8 cellular contexts compared by ENCODE assay signal in the genomic region with DNA sequence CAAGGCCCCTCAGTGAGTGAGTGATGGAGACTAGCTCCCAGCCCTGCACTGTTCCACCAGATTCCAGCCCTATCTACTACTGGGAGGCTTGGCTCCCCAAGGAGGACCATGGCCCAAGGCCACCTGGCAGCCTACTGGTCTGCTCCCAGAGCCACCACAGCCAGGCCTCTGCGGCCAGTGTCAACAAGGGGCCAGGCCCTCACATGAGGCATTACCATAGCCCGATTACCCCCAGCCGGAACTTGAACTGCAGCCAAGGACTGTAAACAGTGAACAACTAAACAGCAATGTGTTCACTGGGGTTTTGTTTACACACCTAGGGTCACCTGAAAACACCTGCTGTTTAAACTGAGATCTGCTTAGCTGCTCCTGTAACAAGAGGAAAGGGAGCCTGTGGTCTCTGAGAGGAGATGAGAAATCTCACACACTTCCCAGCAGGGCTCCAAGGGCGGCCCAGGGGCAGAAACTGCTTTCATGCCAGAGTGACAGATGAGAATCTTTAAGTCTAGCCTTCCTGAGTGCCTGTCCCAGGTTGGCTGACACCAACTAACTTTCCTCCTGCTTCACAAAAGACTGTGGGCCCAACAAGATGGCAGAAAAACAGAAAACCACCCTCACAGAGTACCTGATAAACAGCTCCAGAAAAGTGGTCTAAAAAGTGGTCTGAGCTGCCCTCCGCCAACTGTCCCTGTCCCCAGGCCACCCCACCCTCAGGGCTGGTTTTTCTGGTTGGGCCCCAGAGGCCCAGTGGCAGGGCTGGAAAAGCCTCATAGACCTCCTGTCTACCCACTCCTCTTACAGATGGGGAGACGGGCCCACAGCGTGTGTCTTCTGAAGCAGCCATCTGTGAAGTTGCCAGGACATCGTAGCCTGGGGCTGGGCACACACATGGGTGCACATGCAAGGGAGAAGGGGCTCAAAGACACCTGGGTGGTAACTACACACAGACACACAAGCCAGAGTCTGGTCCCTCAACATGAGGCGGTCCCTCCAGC. TPM values are rescaled to one million over a fixed set of nuclear protein-coding genes. Genes with fewer than 3 reads are reported as not detected.
DNase-seq lines count a peak whose midpoint lies in the region; ATAC-seq, FAIRE-seq and TF ChIP-seq lines count a peak whose summit lies in the region.

No MANE protein-coding gene starts in this region.

- H3K79me2 ChIP-seq in H1 (ENCODE audit: control insufficient read depth in 1 of 2, insufficient read depth in 2 of 2, low read length in 2 of 2), result no peaks in the 10 kb centered on the region

- no peak for TF ChIP-seq POLR2A in H1 (IDR thresholded peaks at IDR 0.05; ENCODE audit: control extremely low read depth in 1 of 2, low read depth in 2 of 2, low read length in 2 of 2)

- peaks cover 0 to 4% of the 10 kb centered on the region in 2 experiments for H4K20me1 ChIP-seq in H1 (replicated peaks in 1 of 2; ENCODE audit: control insufficient read depth in 1 of 2, insufficient read depth in 2 of 2, low read length in 2 of 2)

- H3K4ac ChIP-seq in H1 (replicated peaks; ENCODE audit: insufficient read length, low read depth, low read length), result no peak overlapping the region

- WGBS in H1 (ENCODE audit: extremely low coverage in 1 of 2, insufficient coverage in 1 of 2, insufficient read length in 1 of 2, insufficient replicate concordance in 2 of 2, low coverage in 1 of 2, low lambda C conversion rate in 2 of 2, missing lambda C conversion rate in 1 of 2), 2 experiments, result 95% methylated on average over 9 of the region's 9 CpGs; no CpG with 5 or more reads in 1 of the 2 experiments
- 28 to 29% methylated on average over 9 of the region's 9 CpGs for WGBS in pancreas, 2 donors

- CTCF ChIA-PET in H1 (lab: Charles Lee; ENCODE audit: partially characterized antibody), result interaction anchor here (1.0 to 5.1 kb wide), 4 partner anchors 9 to 86 kb away, joined by 3 to 26 read pairs (median 11); no protein-coding TSS in a partner anchor

- H3K14ac ChIP-seq in H1 (ENCODE audit: insufficient read length), result no peak overlapping the region

- H2BK120ac ChIP-seq in H1 (replicated peaks; ENCODE audit: low read depth, low read length), result no peak overlapping the region

- TF ChIP-seq CTCF in H1 (IDR thresholded peaks at IDR 0.05; ENCODE audit: control extremely low read depth in 1 of 3, insufficient read depth in 1 of 3, low read depth in 1 of 3, low read length in 3 of 3) (no peak), pancreas (IDR thresholded peaks at IDR 0.05) (no peak)

- H3K23ac ChIP-seq in H1 (ENCODE audit: insufficient read length), result no peak overlapping the region

- no peak for TF ChIP-seq EP300 in H1 (IDR thresholded peaks at IDR 0.05; ENCODE audit: borderline replicate concordance in 1 of 2, low read depth in 2 of 2, low read length in 2 of 2)

- no peak overlapping the region for H2AFZ ChIP-seq in H1 (ENCODE audit: low read length)

- no peak overlapping the region for H2BK15ac ChIP-seq in H1 (ENCODE audit: low read length)

- H3K27ac ChIP-seq in H1 (ENCODE audit: low read depth, low read length) (no peak overlapping the region), pancreas (peak overlapping the region; percentile 74 to 89 (median 78))

- no peaks in the 10 kb centered on the region; the same call in 1 of the 2 replicates for H3K79me1 ChIP-seq in H1 (ENCODE audit: low read depth, low read length)

- H2BK5ac ChIP-seq in H1 (ENCODE audit: low read depth, low read length), result no peak overlapping the region

- H3K4me2 ChIP-seq in H1 (ENCODE audit: insufficient read depth in 1 of 2, low read depth in 2 of 2, low read length in 2 of 2), result no peak overlapping the region

- FAIRE-seq in H1 (lab: Jason Lieb, UNC) (no peak), pancreas (lab: Jason Lieb, UNC) (no peak)

- no peaks in the 10 kb centered on the region; a peak in 1 of 7 replicates for H3K27me3 ChIP-seq in H1 (replicated peaks in 1 of 4; ENCODE audit: control insufficient read depth in 3 of 4, extremely low read depth in 1 of 4, insufficient read depth in 3 of 4, low read length in 3 of 4)
- H3K27me3 ChIP-seq in pancreas, result no peaks in the 10 kb centered on the region

- H3K4me3 ChIP-seq in H1 (ENCODE audit: extremely low read depth in 1 of 4, insufficient read depth in 2 of 4, low read depth in 3 of 4, low read length in 4 of 4), result no peak overlapping the region
- no peak overlapping the region for H3K4me3 ChIP-seq in pancreas

- H3K9me3 ChIP-seq in H1 (ENCODE audit: insufficient read depth in 2 of 2, low read depth in 1 of 2, low read length in 1 of 2), result no peaks in the 10 kb centered on the region
- no peaks in the 10 kb centered on the region for H3K9me3 ChIP-seq in pancreas

- POLR2A ChIA-PET in H1 (lab: Charles Lee; ENCODE audit: partially characterized antibody), result interaction anchor here (0.6 to 1.7 kb wide), 6 partner anchors 9 to 69 kb away, joined by 3 to 5 read pairs (median 4); no protein-coding TSS in a partner anchor

- H3K23me2 ChIP-seq in H1 (ENCODE audit: low read depth, low read length), result 0 out of 2 replicates have a peak, but pooled peaks cover 2% of the 10 kb centered on the region

- no peak overlapping the region for H3K56ac ChIP-seq in H1 (replicated peaks; ENCODE audit: insufficient read length, low read depth, low read length)

- H2BK20ac ChIP-seq in H1 (ENCODE audit: low read length), result no peak overlapping the region

- H3K36me3 ChIP-seq in H1 (ENCODE audit: control insufficient read depth in 2 of 4, insufficient read depth in 4 of 4, low read length in 3 of 4) (peaks cover 0 to 27% (median 9%) of the 10 kb centered on the region in 4 experiments; a peak in 5 of 8 replicates), pancreas (peaks cover 3 to 74% (median 32%) of the 10 kb centered on the region in 3 donors)

- no peak overlapping the region for H2AK5ac ChIP-seq in H1 (ENCODE audit: low read depth, low read length)

- no peak overlapping the region for H4K5ac ChIP-seq in H1 (ENCODE audit: insufficient read length, low read depth, low read length)

- H4K8ac ChIP-seq in H1 (ENCODE audit: extremely low read depth, insufficient read depth, low read length), result peak overlapping the region; percentile 41; the same call in 1 of the 2 replicates

- peak; percentile 85 to 91 (median 90) for ATAC-seq in pancreas
- ATAC-seq in HG02870 (IDR thresholded peaks at IDR 0.05; ENCODE audit: unreplicated experiment), result no peak
- ATAC-seq in GM18909 (IDR thresholded peaks at IDR 0.05; ENCODE audit: poor library complexity, unreplicated experiment), result no peak
- no peak for ATAC-seq in GM21423 (IDR thresholded peaks at IDR 0.05; ENCODE audit: unreplicated experiment)
- ATAC-seq in HG02623 (IDR thresholded peaks at IDR 0.05; ENCODE audit: unreplicated experiment), result no peak

- intact Hi-C loops in pancreas (cut with DNase I), result no loop called here

- TF ChIP-seq RAD21 in H1 (IDR thresholded peaks at IDR 0.05 in 1 of 2, conservative IDR thresholded peaks at IDR 0.05 in 1 of 2; ENCODE audit: low read depth in 2 of 2, low read length in 2 of 2), result no peak

- H3K4me1 ChIP-seq in H1 (replicated peaks in 1 of 4; ENCODE audit: control insufficient read depth in 3 of 4, insufficient read depth in 4 of 4, low read length in 3 of 4) (peaks cover 0 to 2% (median under 1%) of the 10 kb centered on the region in 4 experiments; a peak in 3 of 7 replicates), pancreas (peaks cover 14 to 55% (median 39%) of the 10 kb centered on the region in 3 donors)

- no peak overlapping the region for H3K9ac ChIP-seq in H1 (replicated peaks in 1 of 4; ENCODE audit: extremely low read depth in 1 of 4, low read depth in 3 of 4, low read length in 3 of 4)

- no peak overlapping the region for H2BK12ac ChIP-seq in H1 (ENCODE audit: low read depth, low read length)

- H3K18ac ChIP-seq in H1 (ENCODE audit: extremely low read depth, low read length), result no peak overlapping the region

- DNase-seq in DMS79 treated with DMSO at 0.1 percent for 48 hours (lab: John Stamatoyannopoulos, UW) (peak; percentile 92), NCI-H2171 treated with DMSO at 0.1 percent for 48 hours (lab: John Stamatoyannopoulos, UW) (peak; percentile 89), H1 (ENCODE audit: low read depth in 1 of 2, low spot score in 2 of 2) (no peak), pancreas (peak; percentile 89 to 99 (median 98))

- H4K91ac ChIP-seq in H1 (replicated peaks; ENCODE audit: insufficient read length, low read length), result no peak overlapping the region

TF ChIP-seq in H1, 55 proteins besides CTCF, POLR2A, EP300 and RAD21:
- no peak for TF ChIP-seq TAF1 (IDR thresholded peaks at IDR 0.05; ENCODE audit: low read depth, low read length)
- TF ChIP-seq RNF2 (IDR thresholded peaks at IDR 0.05; ENCODE audit: borderline replicate concordance, low read depth, low read length, missing control alignments, poor library complexity, severe bottlenecking), result no peak
- no peak for TF ChIP-seq POU5F1 (IDR thresholded peaks at IDR 0.05; ENCODE audit: low read depth, low read length)
- TF ChIP-seq KDM1A (IDR thresholded peaks at IDR 0.05; ENCODE audit: borderline replicate concordance, low read length), result no peak
- TF ChIP-seq, protein P1, sequence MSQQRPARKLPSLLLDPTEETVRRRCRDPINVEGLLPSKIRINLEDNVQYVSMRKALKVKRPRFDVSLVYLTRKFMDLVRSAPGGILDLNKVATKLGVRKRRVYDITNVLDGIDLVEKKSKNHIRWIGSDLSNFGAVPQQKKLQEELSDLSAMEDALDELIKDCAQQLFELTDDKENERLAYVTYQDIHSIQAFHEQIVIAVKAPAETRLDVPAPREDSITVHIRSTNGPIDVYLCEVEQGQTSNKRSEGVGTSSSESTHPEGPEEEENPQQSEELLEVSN (IDR thresholded peaks at IDR 0.05), result no peak

RNA-seq across cellular contexts. Expression of a gene that starts 28.8 kb away (rescaled TPM):
- 17.3 and 19.5 TPM in 2 replicates for total RNA-seq in H1 (2021; fragmentation: NEBNext Ultra II Directional; extraction: Animal tissue kit (Norgen Biotek cat#: 25700))
- polyA plus RNA-seq in H1 (2011; rRNA removed) (20.3 and 44.4 TPM in 2 replicates), pancreas (10 to 100 TPM; 15.7 to 20.0 TPM)
- polyA plus RNA-seq in H1 (2011; cell fraction: cytosol; rRNA removed), result 12.4 TPM
- polyA plus RNA-seq in H1 (2011; cell fraction: nucleus; rRNA removed), result 19.5 TPM
- polyA plus RNA-seq in H1 (2012, experiment 1 of 2), result 10.3 to 14.6 TPM (median 12.8 TPM) in 4 replicates
- polyA plus RNA-seq in H1 (2012, experiment 2 of 2), result 8.1 TPM
- 9.1 TPM for polyA plus RNA-seq in H1 (2013, experiment 1 of 2)
- polyA plus RNA-seq in H1 (2013, experiment 2 of 2), result 8.8 TPM
- polyA minus RNA-seq in H1 (2011; rRNA and poly(A)+ RNA removed), result 6.7 and 7.7 TPM in 2 replicates
- 14.5 TPM for polyA minus RNA-seq in H1 (2011; cell fraction: cytosol; rRNA and poly(A)+ RNA removed)
- polyA minus RNA-seq in H1 (2011; cell fraction: nucleus; rRNA and poly(A)+ RNA removed), result 9.3 TPM
- 10 to 100 TPM; 19.1 to 31.8 (median 26.2) TPM for total RNA-seq in pancreas

Comparison
In these comparisons a context has a peak if more than half of its experiments do, and no peak if none do; other contexts are left out.
1. DNase-seq: peak in DMS79 treated with DMSO at 0.1 percent for 48 hours (single experiment), NCI-H2171 treated with DMSO at 0.1 percent for 48 hours (single experiment) and pancreas (6 of 6); none in H1 (0 of 2).
2. ATAC-seq: peak in pancreas (4 of 4); none in HG02870 (single experiment), GM18909 (single experiment), GM21423 (single experiment) and HG02623 (single experiment).